In the genomic region with DNA sequence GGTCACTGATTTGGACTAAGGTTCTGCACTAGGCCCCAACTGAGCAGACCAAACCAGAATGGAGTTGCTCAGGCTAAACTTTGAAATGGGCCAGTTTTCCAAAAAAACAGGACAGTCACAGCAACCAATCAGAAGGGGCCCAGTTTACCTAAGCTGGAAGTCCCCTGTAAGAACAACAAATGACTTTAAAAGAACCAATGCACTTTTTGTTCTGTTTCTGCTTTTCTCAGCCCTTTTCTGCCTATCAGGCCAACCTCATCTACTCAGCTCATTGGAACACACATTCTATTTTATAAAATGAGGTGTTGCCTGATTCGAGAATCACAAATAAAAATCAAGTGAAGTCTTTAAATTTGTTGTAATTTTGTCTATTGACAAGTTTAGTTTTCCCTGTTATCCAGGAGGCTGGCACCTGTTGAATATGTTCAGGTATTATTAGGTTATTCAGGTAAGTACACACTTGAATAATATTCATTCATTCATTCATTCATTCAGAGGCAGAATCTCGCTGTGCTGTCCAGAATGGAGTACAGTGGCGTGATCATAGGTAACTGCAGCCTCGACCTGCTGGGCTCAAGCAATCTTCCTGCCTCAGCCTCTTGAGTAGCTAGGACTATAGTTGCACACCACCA, we compare ENCODE assay signal across 2 cellular contexts.
TF ChIP-seq lines count a peak whose summit lies in the region.

No MANE protein-coding gene starts in this region.

TF ChIP-seq in HEK293, 187 proteins besides CTCF, POLR2A, EP300 and RAD21:
- TF ChIP-seq, protein P1, sequence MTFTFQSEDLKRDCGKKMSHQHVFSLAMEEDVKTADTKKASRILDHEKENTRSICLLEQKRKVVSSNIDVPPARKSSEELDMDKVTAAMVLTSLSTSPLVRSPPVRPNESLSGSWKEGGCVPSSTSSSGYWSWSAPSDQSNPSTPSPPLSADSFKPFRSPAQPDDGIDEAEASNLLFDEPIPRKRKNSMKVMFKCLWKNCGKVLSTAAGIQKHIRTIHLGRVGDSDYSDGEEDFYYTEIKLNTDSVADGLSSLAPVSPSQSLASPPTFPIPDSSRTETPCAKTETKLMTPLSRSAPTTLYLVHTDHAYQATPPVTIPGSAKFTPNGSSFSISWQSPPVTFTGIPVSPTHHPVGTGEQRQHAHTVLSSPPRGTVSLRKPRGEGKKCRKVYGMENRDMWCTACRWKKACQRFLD (tag by site-specific recombination; IDR thresholded peaks at IDR 0.05): no peak
- no peak for TF ChIP-seq KLF8 (tag by site-specific recombination; IDR thresholded peaks at IDR 0.05)
- peak; percentile 50; the same call in 1 of the 2 replicates for TF ChIP-seq SCRT1 (tag by site-specific recombination; IDR thresholded peaks at IDR 0.05; ENCODE audit: borderline replicate concordance)
- peak; percentile 81 for TF ChIP-seq SCRT2 (tag by site-specific recombination; IDR thresholded peaks at IDR 0.05)

TF ChIP-seq in H1, 55 proteins besides CTCF, POLR2A, EP300 and RAD21:
- TF ChIP-seq RFX5 (IDR thresholded peaks at IDR 0.05; ENCODE audit: borderline replicate concordance, low read depth, low read length): no peak
- no peak for TF ChIP-seq BCL11A (IDR thresholded peaks at IDR 0.05; ENCODE audit: low read depth in 2 of 2, low read length in 2 of 2)
TF ChIP-seq in H1: peak in this region for 0.
